20 cellular contexts compared by ENCODE assay signal in the genomic region with DNA sequence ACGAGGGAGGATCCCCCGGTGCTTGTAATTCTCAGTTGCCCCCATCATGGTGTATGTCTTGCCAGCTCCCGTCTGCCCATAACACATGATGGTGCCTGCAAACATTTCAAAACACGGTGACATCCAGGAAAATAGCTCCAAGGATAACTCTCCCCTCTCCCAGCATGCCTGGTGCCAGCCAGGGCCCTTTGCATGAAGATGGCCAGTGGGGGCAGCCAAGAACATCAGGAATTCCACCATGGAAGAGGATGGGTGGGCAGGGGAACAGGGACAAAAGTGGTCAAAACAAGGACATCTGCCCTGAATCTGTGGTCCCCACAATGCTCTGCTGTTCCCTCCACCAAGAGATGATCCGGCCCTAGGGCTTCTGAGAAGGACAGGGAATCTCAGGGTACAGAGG.
"Had no signal": no experiment of that assay in that cellular context is flagged by ENCODE, and none has a peak within 500 bp of the region (broad histone marks: within the 10 kb centered on the region; RNA-seq: fewer than 3 reads in every experiment).

No MANE protein-coding gene starts in this region.

- H3K4me2 ChIP-seq: smooth muscle cell had no signal

- H3K36me3 ChIP-seq: cardiac muscle cell, ovary, uterus had no signal

- H3K4me3 ChIP-seq: cardiac muscle cell, left lung, ovary, smooth muscle cell, suprapubic skin, transverse colon, uterus had no signal

- H3K4me1 Mint-ChIP-seq: neural crest cell; stimulated activated naive CD8-positive, alpha-beta T cell treated with anti-CD3 and anti-CD28 coated beads, Interleukin-15, amount 100 ng/mL, for 72 hours had no signal

- H3K9me3 ChIP-seq: left lung, ovary, suprapubic skin, transverse colon, uterus had no signal

- H3K27ac Mint-ChIP-seq: activated naive CD8-positive, alpha-beta T cell; stimulated activated naive CD8-positive, alpha-beta T cell treated with anti-CD3 and anti-CD28 coated beads, Interleukin-15, amount 100 ng/mL, for 72 hours; T-helper 1 cell treated with Interleukin-12 subunit alpha and Interleukin-12 subunit beta and Interleukin-4 antibody, amounts not matched to agents 30 μg/mL and 1 μg/mL, for 36 hours had no signal

- H3K27ac ChIP-seq: cardiac muscle cell, left lung, ovary, suprapubic skin, transverse colon, uterus had no signal

- ATAC-seq: left lung; sciatic nerve; stimulated activated naive CD8-positive, alpha-beta T cell treated with anti-CD3 and anti-CD28 coated beads, Interleukin-15, amount 100 ng/mL, for 72 hours had no signal

- H3K9me3 Mint-ChIP-seq: neural crest cell; stimulated activated naive CD8-positive, alpha-beta T cell treated with anti-CD3 and anti-CD28 coated beads, Interleukin-15, amount 100 ng/mL, for 72 hours; T-helper 1 cell treated with Interleukin-12 subunit alpha and Interleukin-12 subunit beta and Interleukin-4 antibody, amounts not matched to agents 30 μg/mL and 1 μg/mL, for 36 hours had no signal

- DNase-seq: activated CD4-positive, alpha-beta T cell treated with anti-CD3 and anti-CD28 coated beads for 1 hour; activated CD8-positive, alpha-beta memory T cell treated with anti-CD3 and anti-CD28 coated beads for 24 hours; dermis blood vessel endothelial cell; effector memory CD4-positive, alpha-beta T cell; foreskin melanocyte; head of caudate nucleus; left lung; mammary epithelial cell; stimulated activated CD4-positive, alpha-beta T cell treated with anti-CD3 and anti-CD28 coated beads, Interleukin-4, amount 100 ng/mL, for 1 hour; stimulated activated naive CD8-positive, alpha-beta T cell treated with anti-CD3 and anti-CD28 coated beads, Interleukin-15, amount 100 ng/mL, for 72 hours; transverse colon; uterus had no signal

- H3K27me3 Mint-ChIP-seq: activated naive CD8-positive, alpha-beta T cell; stimulated activated naive CD8-positive, alpha-beta T cell treated with anti-CD3 and anti-CD28 coated beads, Interleukin-15, amount 100 ng/mL, for 72 hours had no signal

- H3K27me3 ChIP-seq: cardiac muscle cell, left lung, ovary, suprapubic skin, transverse colon, uterus had no signal

- H3K4me3 Mint-ChIP-seq: activated naive CD8-positive, alpha-beta T cell; neural crest cell; stimulated activated naive CD8-positive, alpha-beta T cell treated with anti-CD3 and anti-CD28 coated beads, Interleukin-15, amount 100 ng/mL, for 72 hours; T-helper 1 cell treated with Interleukin-12 subunit alpha and Interleukin-12 subunit beta and Interleukin-4 antibody, amounts not matched to agents 30 μg/mL and 1 μg/mL, for 36 hours had no signal

- H3K4me1 ChIP-seq: suprapubic skin, transverse colon, uterus had no signal
